1 cellular context compared by ENCODE assay signal in the genomic region with DNA sequence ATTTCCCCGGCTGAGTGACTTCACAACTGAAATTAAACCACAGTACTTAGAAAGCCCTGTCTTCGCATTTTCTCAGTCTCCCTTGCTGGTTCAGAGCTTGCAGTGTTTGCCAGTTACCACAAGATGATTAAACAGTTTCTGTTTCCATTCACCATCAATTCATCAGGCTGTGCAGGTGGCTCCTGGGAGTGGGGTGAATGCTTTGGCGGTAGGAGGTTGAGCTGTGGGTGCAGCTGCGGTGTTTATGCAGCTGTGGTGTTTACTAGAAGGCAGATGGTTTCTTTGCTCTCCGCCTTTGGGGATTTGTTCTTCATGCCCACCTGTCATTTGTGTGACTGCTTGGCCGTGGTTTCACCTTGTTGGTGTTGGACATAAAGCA.
TF ChIP-seq lines count a peak whose summit lies in the region.

No MANE protein-coding gene starts in this region.

TF ChIP-seq in HepG2, 621 proteins besides CTCF, POLR2A, EP300 and RAD21 (continued from another document):
- TF ChIP-seq, protein P1, sequence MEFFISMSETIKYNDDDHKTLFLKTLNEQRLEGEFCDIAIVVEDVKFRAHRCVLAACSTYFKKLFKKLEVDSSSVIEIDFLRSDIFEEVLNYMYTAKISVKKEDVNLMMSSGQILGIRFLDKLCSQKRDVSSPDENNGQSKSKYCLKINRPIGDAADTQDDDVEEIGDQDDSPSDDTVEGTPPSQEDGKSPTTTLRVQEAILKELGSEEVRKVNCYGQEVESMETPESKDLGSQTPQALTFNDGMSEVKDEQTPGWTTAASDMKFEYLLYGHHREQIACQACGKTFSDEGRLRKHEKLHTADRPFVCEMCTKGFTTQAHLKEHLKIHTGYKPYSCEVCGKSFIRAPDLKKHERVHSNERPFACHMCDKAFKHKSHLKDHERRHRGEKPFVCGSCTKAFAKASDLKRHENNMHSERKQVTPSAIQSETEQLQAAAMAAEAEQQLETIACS (CRISPR knock-in tag; IDR thresholded peaks at IDR 0.05): no peak
- TF ChIP-seq SKI (IDR thresholded peaks at IDR 0.05; ENCODE audit: partially characterized antibody): no peak
